ENCODE assay signal across 14 cellular contexts in the genomic region with DNA sequence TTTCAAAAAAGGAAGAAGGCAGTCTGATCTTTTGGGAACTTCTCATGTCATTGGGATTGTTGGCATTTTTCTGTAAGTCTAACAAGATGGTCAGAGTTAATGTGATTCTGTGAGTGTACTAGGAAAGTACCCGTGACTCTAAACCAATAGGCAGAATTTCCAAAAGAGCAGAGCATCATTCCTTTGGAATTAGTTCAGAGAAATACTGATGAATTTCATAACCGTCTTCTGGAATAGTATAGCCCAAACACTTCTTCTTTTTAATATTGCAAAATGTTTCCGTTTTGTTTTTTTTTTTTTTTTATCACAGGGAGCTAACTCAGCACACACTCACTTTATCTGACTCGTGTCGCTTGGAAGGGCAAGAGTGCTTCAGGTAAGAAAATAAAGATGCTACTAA.
"Had no signal": no experiment of that assay in that cellular context is flagged by ENCODE, and none has a peak within 500 bp of the region (broad histone marks: within the 10 kb centered on the region; RNA-seq: fewer than 3 reads in every experiment).

No MANE protein-coding gene starts in this region.

- H3K27ac ChIP-seq: cardiac muscle cell, neural progenitor cell, pancreas, testis had no signal

- H3K27me3 ChIP-seq: cardiac muscle cell, neural progenitor cell, pancreas, testis had no signal

- H3K9me3 Mint-ChIP-seq: activated B cell treated with CpG ODN at 0.5 μM for 24 hours; activated CD4-positive, alpha-beta T cell treated with anti-CD3 and anti-CD28 coated beads, Interleukin-2, amount 10 ng/mL, durations not matched to agents 24 days and 14 days; activated T-helper 1 cell treated with anti-CD3 and anti-CD28 coated beads, Interleukin-12 subunit alpha, Interleukin-12 subunit beta, Interleukin-2, Interleukin-4 antibody, amounts not matched to agents 30 ng/mL and 10 ng/mL and 1 ng/mL, durations not matched to agents 14 hours and 24 hours and 36 hours; stimulated activated naive CD8-positive, alpha-beta T cell treated with anti-CD3 and anti-CD28 coated beads, Interleukin-15, Interleukin-2, amounts not matched to agents 100 ng/mL and 50 ng/mL, for 24 hours had no signal

- H3K4me3 Mint-ChIP-seq: activated B cell treated with CpG ODN at 0.5 μM for 24 hours; activated CD4-positive, alpha-beta T cell treated with anti-CD3 and anti-CD28 coated beads, Interleukin-2, amount 10 ng/mL, durations not matched to agents 24 days and 14 days; activated T-helper 1 cell treated with anti-CD3 and anti-CD28 coated beads, Interleukin-12 subunit alpha, Interleukin-12 subunit beta, Interleukin-2, Interleukin-4 antibody, amounts not matched to agents 30 ng/mL and 10 ng/mL and 1 ng/mL, durations not matched to agents 14 hours and 24 hours and 36 hours; mesothelial cell of epicardium; neural progenitor cell; stimulated activated naive CD8-positive, alpha-beta T cell treated with anti-CD3 and anti-CD28 coated beads, Interleukin-15, Interleukin-2, amounts not matched to agents 100 ng/mL and 50 ng/mL, for 24 hours had no signal

- H3K4me1 ChIP-seq: neural progenitor cell, pancreas had no signal

- H3K4me1 Mint-ChIP-seq: activated B cell treated with CpG ODN at 0.5 μM for 24 hours; activated CD4-positive, alpha-beta T cell treated with anti-CD3 and anti-CD28 coated beads, Interleukin-2, amount 10 ng/mL, durations not matched to agents 24 days and 14 days; neural progenitor cell had no signal

- H3K4me2 ChIP-seq: neural progenitor cell had no signal

- DNase-seq: activated B cell treated with CpG ODN at 0.5 μM for 24 hours; activated CD4-positive, alpha-beta T cell treated with anti-CD3 and anti-CD28 coated beads, Interleukin-2, amount 10 ng/mL, durations not matched to agents 24 days and 14 days; activated naive CD4-positive, alpha-beta T cell; effector CD4-positive, alpha-beta T cell; hippocampal formation; kidney glomerular epithelial cell; pancreas; stimulated activated CD4-positive, alpha-beta T cell treated with anti-CD3 and anti-CD28 coated beads, Interleukin-4, amount 100 ng/mL, for 24 hours; testis had no signal

- H3K9me3 ChIP-seq: pancreas, testis had no signal

- H3K36me3 ChIP-seq: cardiac muscle cell, neural progenitor cell, pancreas had no signal

- H3K27me3 Mint-ChIP-seq: activated CD4-positive, alpha-beta T cell treated with anti-CD3 and anti-CD28 coated beads, Interleukin-2, amount 10 ng/mL, durations not matched to agents 24 days and 14 days; stimulated activated naive CD8-positive, alpha-beta T cell treated with anti-CD3 and anti-CD28 coated beads, Interleukin-15, Interleukin-2, amounts not matched to agents 100 ng/mL and 50 ng/mL, for 24 hours had no signal

- H3K36me3 Mint-ChIP-seq: mesothelial cell of epicardium, neural progenitor cell had no signal

- H2AFZ ChIP-seq: neural progenitor cell had no signal

- H3K9ac ChIP-seq: neural progenitor cell had no signal

- H3K4me3 ChIP-seq: cardiac muscle cell, neural progenitor cell, pancreas, testis had no signal

- H3K27ac Mint-ChIP-seq: activated B cell treated with CpG ODN at 0.5 μM for 24 hours; activated CD4-positive, alpha-beta T cell treated with anti-CD3 and anti-CD28 coated beads, Interleukin-2, amount 10 ng/mL, durations not matched to agents 24 days and 14 days; activated T-helper 1 cell treated with anti-CD3 and anti-CD28 coated beads, Interleukin-12 subunit alpha, Interleukin-12 subunit beta, Interleukin-2, Interleukin-4 antibody, amounts not matched to agents 30 ng/mL and 10 ng/mL and 1 ng/mL, durations not matched to agents 14 hours and 24 hours and 36 hours; mesothelial cell of epicardium; neural progenitor cell; stimulated activated naive CD8-positive, alpha-beta T cell treated with anti-CD3 and anti-CD28 coated beads, Interleukin-15, Interleukin-2, amounts not matched to agents 100 ng/mL and 50 ng/mL, for 24 hours had no signal

- ATAC-seq: pancreas had no signal
